Comparison of ENCODE assay signal across 23 cellular contexts in genomic region chr2:215885621-215886020, GRCh38.
"Had no signal": no experiment of that assay in that cellular context is flagged by ENCODE, and none has a peak within 500 bp of the region (broad histone marks: within the 10 kb centered on the region; RNA-seq: fewer than 3 reads in every experiment).

No MANE protein-coding gene starts in this region.

- H3K4me1 Mint-ChIP-seq: activated CD4-positive, alpha-beta memory T cell treated with anti-CD3 and anti-CD28 coated beads, Interleukin-2, amount 10 ng/mL, durations not matched to agents 7 days and 5 days; activated CD4-positive, alpha-beta T cell treated with anti-CD3 and anti-CD28 coated beads, Interleukin-2, amount 10 ng/mL, durations not matched to agents 7 days and 5 days; activated naive CD4-positive, alpha-beta T cell treated with anti-CD3 and anti-CD28 coated beads, Interleukin-2, amount 10 ng/mL, durations not matched to agents 7 days and 5 days; naive B cell had no signal

- H3K9me3 Mint-ChIP-seq: activated CD4-positive, alpha-beta memory T cell treated with anti-CD3 and anti-CD28 coated beads, Interleukin-2, amount 10 ng/mL, durations not matched to agents 7 days and 5 days; activated CD4-positive, alpha-beta T cell treated with anti-CD3 and anti-CD28 coated beads, Interleukin-2, amount 10 ng/mL, durations not matched to agents 7 days and 5 days; activated naive CD4-positive, alpha-beta T cell treated with anti-CD3 and anti-CD28 coated beads, Interleukin-2, amount 10 ng/mL, durations not matched to agents 7 days and 5 days; activated T-cell treated with anti-CD3 and anti-CD28 coated beads, Interleukin-2, amount 50 U/mL, for 24 hours had no signal

- DNase-seq: activated CD4-positive, alpha-beta memory T cell treated with anti-CD3 and anti-CD28 coated beads, Interleukin-2, amount 10 ng/mL, durations not matched to agents 7 days and 5 days; activated CD4-positive, alpha-beta T cell treated with anti-CD3 and anti-CD28 coated beads for 1 hour; activated CD4-positive, alpha-beta T cell treated with anti-CD3 and anti-CD28 coated beads, Interleukin-2, amount 10 ng/mL, durations not matched to agents 7 days and 5 days; activated CD8-positive, alpha-beta memory T cell treated with anti-CD3 and anti-CD28 coated beads, Interleukin-2, amount 50 U/mL, for 48 hours; activated gamma-delta T cell; activated naive CD4-positive, alpha-beta T cell treated with anti-CD3 and anti-CD28 coated beads, Interleukin-2, amount 10 ng/mL, durations not matched to agents 7 days and 5 days; activated T-cell treated with anti-CD3 and anti-CD28 coated beads, Interleukin-2, amount 50 U/mL, for 24 hours; body of pancreas; cortex of kidney; left cardiac atrium; left ventricle myocardium superior; naive B cell; nucleus accumbens; right cardiac atrium; stimulated activated CD4-positive, alpha-beta T cell treated with anti-CD3 and anti-CD28 coated beads, Interleukin-4, amount 100 ng/mL, for 1 hour; stimulated activated naive CD8-positive, alpha-beta T cell treated with anti-CD3 and anti-CD28 coated beads, Interleukin-15, Interleukin-2, amounts not matched to agents 100 U/mL and 50 U/mL, for 24 hours; T-helper 2 cell; upper lobe of left lung had no signal

- H3K27me3 ChIP-seq: body of pancreas, upper lobe of left lung, vagina had no signal

- H3K4me1 ChIP-seq: body of pancreas, upper lobe of left lung had no signal

- H3K27ac ChIP-seq: body of pancreas, upper lobe of left lung, vagina had no signal

- H3K4me3 ChIP-seq: body of pancreas, thoracic aorta, upper lobe of left lung, vagina had no signal

- H3K9me3 ChIP-seq: body of pancreas, thoracic aorta, upper lobe of left lung, vagina had no signal

- ATAC-seq: body of pancreas; esophagus mucosa; left ventricle myocardium superior; right cardiac atrium; stimulated activated naive CD8-positive, alpha-beta T cell treated with anti-CD3 and anti-CD28 coated beads, Interleukin-15, Interleukin-2, amounts not matched to agents 100 U/mL and 50 U/mL, for 24 hours; WTC11 had no signal

- H3K27ac Mint-ChIP-seq: activated CD4-positive, alpha-beta memory T cell treated with anti-CD3 and anti-CD28 coated beads, Interleukin-2, amount 10 ng/mL, durations not matched to agents 7 days and 5 days; activated CD4-positive, alpha-beta T cell treated with anti-CD3 and anti-CD28 coated beads, Interleukin-2, amount 10 ng/mL, durations not matched to agents 7 days and 5 days; activated naive CD4-positive, alpha-beta T cell treated with anti-CD3 and anti-CD28 coated beads, Interleukin-2, amount 10 ng/mL, durations not matched to agents 7 days and 5 days; activated T-cell treated with anti-CD3 and anti-CD28 coated beads, Interleukin-2, amount 50 U/mL, for 24 hours; naive B cell; WTC11 had no signal

- H3K27me3 Mint-ChIP-seq: activated CD4-positive, alpha-beta T cell treated with anti-CD3 and anti-CD28 coated beads, Interleukin-2, amount 10 ng/mL, durations not matched to agents 7 days and 5 days had no signal

- H3K36me3 ChIP-seq: thoracic aorta, upper lobe of left lung, vagina had no signal

- H3K4me3 Mint-ChIP-seq: activated CD4-positive, alpha-beta memory T cell treated with anti-CD3 and anti-CD28 coated beads, Interleukin-2, amount 10 ng/mL, durations not matched to agents 7 days and 5 days; activated CD4-positive, alpha-beta T cell treated with anti-CD3 and anti-CD28 coated beads, Interleukin-2, amount 10 ng/mL, durations not matched to agents 7 days and 5 days; activated naive CD4-positive, alpha-beta T cell treated with anti-CD3 and anti-CD28 coated beads, Interleukin-2, amount 10 ng/mL, durations not matched to agents 7 days and 5 days; activated T-cell treated with anti-CD3 and anti-CD28 coated beads, Interleukin-2, amount 50 U/mL, for 24 hours; naive B cell; neural crest cell; WTC11 had no signal

- H3K36me3 Mint-ChIP-seq: activated naive CD4-positive, alpha-beta T cell treated with anti-CD3 and anti-CD28 coated beads, Interleukin-2, amount 10 ng/mL, durations not matched to agents 7 days and 5 days; naive B cell; WTC11 had no signal
